In genomic region chr6:43901330-43902230, GRCh38 we compare ENCODE assay signal across 20 cellular contexts.
DNase-seq lines count a peak whose midpoint lies in the region; ATAC-seq, FAIRE-seq and TF ChIP-seq lines count a peak whose summit lies in the region.
"Had no signal": no experiment of that assay in that cellular context is flagged by ENCODE, and none has a peak within 500 bp of the region (broad histone marks: within the 10 kb centered on the region; RNA-seq: fewer than 3 reads in every experiment).

No MANE protein-coding gene starts in this region.

- TF ChIP-seq POLR2A in K562 (conservative IDR thresholded peaks at IDR 0.05) (no peak), vagina (IDR thresholded peaks at IDR 0.05) (no peak)

- H3K9me3 Mint-ChIP-seq in activated CD8-positive, alpha-beta T cell treated with anti-CD3 and anti-CD28 coated beads for 36 hours = no peaks in the 10 kb centered on the region
- H3K9me3 Mint-ChIP-seq in activated CD8-positive, alpha-beta T cell treated with anti-CD3 and anti-CD28 coated beads, Interleukin-2, amount 10 ng/mL, durations not matched to agents 7 days and 5 days (ENCODE audit: insufficient read depth) = no peaks in the 10 kb centered on the region
- H3K9me3 Mint-ChIP-seq in nephron = no peaks in the 10 kb centered on the region
- H3K9me3 Mint-ChIP-seq: activated naive CD8-positive, alpha-beta T cell treated with anti-CD3 and anti-CD28 coated beads, Interleukin-2, amount 10 ng/mL, durations not matched to agents 7 days and 5 days; activated T-cell treated with anti-CD3 and anti-CD28 coated beads, Interleukin-2, amount 50 U/mL, for 72 hours; natural killer cell treated with Interleukin-12 subunit alpha and Interleukin-12 subunit beta and Interleukin-15 and Interleukin-18, amount 100 ng/mL, for 72 hours had no signal

- 60% methylated on average over 12 of the region's 12 CpGs for WGBS in K562 (ENCODE audit: insufficient coverage, low coverage, missing lambda C conversion rate)

- no peaks in the 10 kb centered on the region for H3K27me3 Mint-ChIP-seq in activated CD8-positive, alpha-beta T cell treated with anti-CD3 and anti-CD28 coated beads for 36 hours
- peaks cover 7% of the 10 kb centered on the region for H3K27me3 Mint-ChIP-seq in activated CD8-positive, alpha-beta T cell treated with anti-CD3 and anti-CD28 coated beads, Interleukin-2, amount 10 ng/mL, durations not matched to agents 7 days and 5 days (ENCODE audit: low read depth)
- peaks cover 47% of the 10 kb centered on the region for H3K27me3 Mint-ChIP-seq in nephron (ENCODE audit: low read depth)

- POLR2A ChIA-PET in activated CD8-positive, alpha-beta T cell treated with anti-CD3 and anti-CD28 coated beads for 36 hours (lab: Charles Lee) = interaction anchor here (0.9 to 1.2 kb wide), 2 partner anchors 11 to 14 kb away, joined by 3 read pairs; no protein-coding TSS in a partner anchor
- POLR2A ChIA-PET in activated CD8-positive, alpha-beta T cell treated with anti-CD3 and anti-CD28 coated beads, Interleukin-2, amount 10 ng/mL, durations not matched to agents 7 days and 5 days (lab: Charles Lee) = interaction anchor here (0.5 kb wide), 1 partner anchor 40 kb away, joined by 3 read pairs; no protein-coding TSS in a partner anchor
- POLR2A ChIA-PET in K562 (lab: Yijun Ruan, JAX) = interaction anchor here (0.5 to 2.5 kb wide), 11 partner anchors 8 to 272 kb away, joined by 3 to 21 read pairs (median 4); partner anchors contain the start of gene GTPBP2

- H3K27ac ChIP-seq in K562 (ENCODE audit: extremely low read depth, low read depth, low read length) (no peak overlapping the region; the same call in 2 of the 3 replicates), vagina (peak overlapping the region; percentile 11)
- H3K27ac ChIP-seq: GM23248 had no signal

- no peak for DNase-seq in activated CD8-positive, alpha-beta T cell treated with anti-CD3 and anti-CD28 coated beads for 36 hours
- DNase-seq in activated CD8-positive, alpha-beta T cell treated with anti-CD3 and anti-CD28 coated beads, Interleukin-2, amount 10 ng/mL, durations not matched to agents 7 days and 5 days = no peak
- no peak for DNase-seq in K562 (ENCODE audit: extremely low read depth in 1 of 4, low spot score in 3 of 4)
- DNase-seq in vagina (ENCODE audit: extremely low spot score in 2 of 2) = no peak
- DNase-seq in RCC 7860 (ENCODE audit: low spot score) = no peak
- no peak for DNase-seq in activated gamma-delta T cell treated with Interleukin-2 at 50 U/mL for 16 hours
- DNase-seq: activated naive CD8-positive, alpha-beta T cell treated with anti-CD3 and anti-CD28 coated beads, Interleukin-2, amount 10 ng/mL, durations not matched to agents 7 days and 5 days; activated T-cell treated with anti-CD3 and anti-CD28 coated beads, Interleukin-2, amount 50 U/mL, for 72 hours; CD4-positive, CD25-positive, alpha-beta regulatory T cell; GM23248; NCI-H774; Right ventricle myocardium superior; stimulated activated CD4-positive, alpha-beta T cell treated with anti-CD3 and anti-CD28 coated beads, Interleukin-2, amount 100 ng/mL, for 24 hours; T-helper 9 cell had no signal

- intact Hi-C loops in activated CD8-positive, alpha-beta T cell treated with anti-CD3 and anti-CD28 coated beads for 36 hours (cut with micrococcal nuclease) = no loop called here
- intact Hi-C loops in K562 (cut with micrococcal nuclease) (no loop called here), vagina (cut with DNase I) (no loop called here)

- peaks cover 16 to 35% of the 10 kb centered on the region in 2 experiments; a peak in 4 of 5 replicates for H3K4me1 ChIP-seq in K562 (replicated peaks in 1 of 2; ENCODE audit: control insufficient read depth in 2 of 2, insufficient read depth in 2 of 2, low read length in 2 of 2)
- no peaks in the 10 kb centered on the region for H3K4me1 ChIP-seq in vagina

- H4K20me1 ChIP-seq in K562 (replicated peaks; ENCODE audit: control insufficient read depth, insufficient read depth, low read length) = no peaks in the 10 kb centered on the region

- H3K27me3 ChIP-seq in K562 (ENCODE audit: control insufficient read depth in 2 of 2, insufficient read depth in 2 of 2, low read length in 2 of 2) (no peaks in the 10 kb centered on the region), vagina (no peaks in the 10 kb centered on the region)
- H3K27me3 ChIP-seq: MG63 had no signal

- H3K4me3 Mint-ChIP-seq in activated CD8-positive, alpha-beta T cell treated with anti-CD3 and anti-CD28 coated beads for 36 hours = no peak overlapping the region
- H3K4me3 Mint-ChIP-seq in activated CD8-positive, alpha-beta T cell treated with anti-CD3 and anti-CD28 coated beads, Interleukin-2, amount 10 ng/mL, durations not matched to agents 7 days and 5 days = no peak overlapping the region
- no peak overlapping the region for H3K4me3 Mint-ChIP-seq in nephron
- H3K4me3 Mint-ChIP-seq: activated naive CD8-positive, alpha-beta T cell treated with anti-CD3 and anti-CD28 coated beads, Interleukin-2, amount 10 ng/mL, durations not matched to agents 7 days and 5 days; activated T-cell treated with anti-CD3 and anti-CD28 coated beads, Interleukin-2, amount 50 U/mL, for 72 hours; CD4-positive, CD25-positive, alpha-beta regulatory T cell; natural killer cell treated with Interleukin-12 subunit alpha and Interleukin-12 subunit beta and Interleukin-15 and Interleukin-18, amount 100 ng/mL, for 72 hours had no signal

- no peak for TF ChIP-seq EP300 in K562 (IDR thresholded peaks at IDR 0.05; ENCODE audit: low read length)

- no peaks in the 10 kb centered on the region for H3K36me3 Mint-ChIP-seq in activated CD8-positive, alpha-beta T cell treated with anti-CD3 and anti-CD28 coated beads for 36 hours (ENCODE audit: low read depth)
- H3K36me3 Mint-ChIP-seq in activated CD8-positive, alpha-beta T cell treated with anti-CD3 and anti-CD28 coated beads, Interleukin-2, amount 10 ng/mL, durations not matched to agents 7 days and 5 days (ENCODE audit: low read depth) = no peaks in the 10 kb centered on the region
- H3K36me3 Mint-ChIP-seq in nephron (ENCODE audit: low read depth) = no peaks in the 10 kb centered on the region
- H3K36me3 Mint-ChIP-seq: activated naive CD8-positive, alpha-beta T cell treated with anti-CD3 and anti-CD28 coated beads, Interleukin-2, amount 10 ng/mL, durations not matched to agents 7 days and 5 days; CD4-positive, CD25-positive, alpha-beta regulatory T cell; natural killer cell treated with Interleukin-12 subunit alpha and Interleukin-12 subunit beta and Interleukin-15 and Interleukin-18, amount 100 ng/mL, for 72 hours had no signal

- in situ Hi-C loops in K562 (cut with MboI) = no loop called here

- no peak for TF ChIP-seq CTCF in activated CD8-positive, alpha-beta T cell treated with anti-CD3 and anti-CD28 coated beads for 36 hours (IDR thresholded peaks at IDR 0.05)
- TF ChIP-seq CTCF in K562 (IDR thresholded peaks at IDR 0.05 in 2 of 3, conservative IDR thresholded peaks at IDR 0.05 in 1 of 3; ENCODE audit: insufficient read depth in 2 of 3, low read depth in 1 of 3, low read length in 3 of 3) = no peak
- no peak for TF ChIP-seq CTCF in nephron (IDR thresholded peaks at IDR 0.05; ENCODE audit: unreplicated experiment in 3 of 3)
- TF ChIP-seq CTCF in vagina (IDR thresholded peaks at IDR 0.05) = no peak

- FAIRE-seq in K562 (lab: Jason Lieb, UNC) (no peak), RCC 7860 (lab: Jason Lieb, UNC) (no peak)
- FAIRE-seq: A204.1 had no signal

- TF ChIP-seq RAD21 in K562 (CRISPR knock-in tag; conservative IDR thresholded peaks at IDR 0.05 in 1 of 2, IDR thresholded peaks at IDR 0.05 in 1 of 2) = peak in 1 of 2 experiments; percentile 13; a peak in 1 of 4 replicates

- ATAC-seq in activated CD8-positive, alpha-beta T cell treated with anti-CD3 and anti-CD28 coated beads for 36 hours = peak; percentile 17
- no peak for ATAC-seq in activated CD8-positive, alpha-beta T cell treated with anti-CD3 and anti-CD28 coated beads, Interleukin-2, amount 10 ng/mL, durations not matched to agents 7 days and 5 days
- ATAC-seq in K562 = peak; percentile 14; the same call in 2 of the 3 replicates
- no peak for ATAC-seq in GM21447 (IDR thresholded peaks at IDR 0.05; ENCODE audit: unreplicated experiment)
- ATAC-seq: activated T-cell treated with anti-CD3 and anti-CD28 coated beads, Interleukin-2, amount 50 U/mL, for 72 hours had no signal

- H3K4me2 ChIP-seq in K562 (ENCODE audit: insufficient read depth, low read length) = no peak overlapping the region

- peak overlapping the region; percentile 61 for H2AFZ ChIP-seq in K562 (ENCODE audit: low read depth, low read length)
- H2AFZ ChIP-seq: GM23248 had no signal

- BruUV-seq in K562 (replicated peaks; lab: Mats Ljungman, UMichigan) = no TSS peak

- peaks cover 5% of the 10 kb centered on the region for H3K4me1 Mint-ChIP-seq in activated CD8-positive, alpha-beta T cell treated with anti-CD3 and anti-CD28 coated beads for 36 hours (ENCODE audit: low read depth)
- no peaks in the 10 kb centered on the region for H3K4me1 Mint-ChIP-seq in activated CD8-positive, alpha-beta T cell treated with anti-CD3 and anti-CD28 coated beads, Interleukin-2, amount 10 ng/mL, durations not matched to agents 7 days and 5 days (ENCODE audit: low read depth)
- H3K4me1 Mint-ChIP-seq in nephron = peaks cover 39% of the 10 kb centered on the region
- H3K4me1 Mint-ChIP-seq: CD4-positive, CD25-positive, alpha-beta regulatory T cell had no signal

- H3K36me3 ChIP-seq in K562 (ENCODE audit: control insufficient read depth, insufficient read depth, low read length) (no peaks in the 10 kb centered on the region), vagina (no peaks in the 10 kb centered on the region)
- H3K36me3 ChIP-seq: MG63 had no signal

- no peak overlapping the region for H3K9ac ChIP-seq in K562 (ENCODE audit: insufficient read depth in 1 of 2, low read depth in 2 of 2, low read length in 2 of 2)
- H3K9ac ChIP-seq: GM23248 had no signal

- CTCF ChIA-PET in activated CD8-positive, alpha-beta T cell treated with anti-CD3 and anti-CD28 coated beads for 36 hours (lab: Charles Lee) = interaction anchor here (0.7 to 1.4 kb wide), 6 partner anchors 12 to 195 kb away, joined by 3 read pairs; no protein-coding TSS in a partner anchor
- CTCF ChIA-PET in activated CD8-positive, alpha-beta T cell treated with anti-CD3 and anti-CD28 coated beads, Interleukin-2, amount 10 ng/mL, durations not matched to agents 7 days and 5 days (lab: Charles Lee) = interaction anchor here (0.8 to 1.8 kb wide), 4 partner anchors 51 to 177 kb away, joined by 3 read pairs; partner anchors contain the start of gene VEGFA
- CTCF ChIA-PET in K562 (lab: Yijun Ruan, JAX; ENCODE audit: low intra/inter-chr PET ratio) = interaction anchor here (0.5 kb wide), 1 partner anchor 15 kb away, joined by 3 read pairs; no protein-coding TSS in a partner anchor

- H3K9me3 ChIP-seq in K562 (replicated peaks; ENCODE audit: control insufficient read depth, insufficient read depth, low read depth, low read length) (no peaks in the 10 kb centered on the region), vagina (no peaks in the 10 kb centered on the region)
- H3K9me3 ChIP-seq: MG63 had no signal

- H3K4me3 ChIP-seq in K562 = no peak overlapping the region
- H3K4me3 ChIP-seq in vagina = no peak overlapping the region
- H3K4me3 ChIP-seq: GM23248, lung, MG63 had no signal

- no peak overlapping the region for H3K27ac Mint-ChIP-seq in activated CD8-positive, alpha-beta T cell treated with anti-CD3 and anti-CD28 coated beads for 36 hours
- H3K27ac Mint-ChIP-seq in activated CD8-positive, alpha-beta T cell treated with anti-CD3 and anti-CD28 coated beads, Interleukin-2, amount 10 ng/mL, durations not matched to agents 7 days and 5 days = no peak overlapping the region
- peak overlapping the region; percentile 69 to 83 (median 74) for H3K27ac Mint-ChIP-seq in nephron
- H3K27ac Mint-ChIP-seq: activated naive CD8-positive, alpha-beta T cell treated with anti-CD3 and anti-CD28 coated beads, Interleukin-2, amount 10 ng/mL, durations not matched to agents 7 days and 5 days; activated T-cell treated with anti-CD3 and anti-CD28 coated beads, Interleukin-2, amount 50 U/mL, for 72 hours; CD4-positive, CD25-positive, alpha-beta regulatory T cell; natural killer cell treated with Interleukin-12 subunit alpha and Interleukin-12 subunit beta and Interleukin-15 and Interleukin-18, amount 100 ng/mL, for 72 hours had no signal

- no peaks in the 10 kb centered on the region for H3K79me2 ChIP-seq in K562 (ENCODE audit: control insufficient read depth, insufficient read depth, low read length)

- no peaks in the 10 kb centered on the region for H3K9me1 ChIP-seq in K562 (ENCODE audit: control insufficient read depth, insufficient read depth, low read length)

Comparison
In these comparisons a context has a peak if more than half of its experiments do, and no peak if none do; other contexts are left out.
1. ATAC-seq: peak in activated CD8-positive, alpha-beta T cell treated with anti-CD3 and anti-CD28 coated beads for 36 hours (single experiment) and K562 (single experiment); none in activated CD8-positive, alpha-beta T cell treated with anti-CD3 and anti-CD28 coated beads, Interleukin-2, amount 10 ng/mL, durations not matched to agents 7 days and 5 days (single experiment) and GM21447 (single experiment).
2. H3K27ac Mint-ChIP-seq: peak in nephron (3 of 3); none in activated CD8-positive, alpha-beta T cell treated with anti-CD3 and anti-CD28 coated beads for 36 hours (single experiment) and activated CD8-positive, alpha-beta T cell treated with anti-CD3 and anti-CD28 coated beads, Interleukin-2, amount 10 ng/mL, durations not matched to agents 7 days and 5 days (single experiment).